ENCODE assay signal across 8 cellular contexts in genomic region chr19:41936416-41936850, GRCh38. TPM values are rescaled to one million over a fixed set of nuclear protein-coding genes. Genes with fewer than 3 reads are reported as not detected.
DNase-seq lines count a peak whose midpoint lies in the region; ATAC-seq lines count a peak whose summit lies in the region.
"Had no signal": no experiment of that assay in that cellular context is flagged by ENCODE, and none has a peak within 500 bp of the region (broad histone marks: within the 10 kb centered on the region; RNA-seq: fewer than 3 reads in every experiment).

No MANE protein-coding gene starts in this region.

- peaks cover 0 to 2% of the 10 kb centered on the region in 2 donors for H3K4me1 ChIP-seq in neuronal stem cell (ENCODE audit: control insufficient read depth in 2 of 2, insufficient read depth in 1 of 2, low read depth in 1 of 2, low read length in 2 of 2)

- no peak overlapping the region for H3K14ac ChIP-seq in neuronal stem cell (ENCODE audit: low read length)

- H3K27ac ChIP-seq in neuronal stem cell (replicated peaks; ENCODE audit: low read length) = no peak overlapping the region
- H3K27ac ChIP-seq: hepatocyte had no signal

- no peaks in the 10 kb centered on the region for H3K36me3 Mint-ChIP-seq in activated CD4-positive, alpha-beta T cell treated with anti-CD3 and anti-CD28 coated beads for 36 hours (ENCODE audit: low read depth)

- ATAC-seq in activated CD4-positive, alpha-beta T cell treated with anti-CD3 and anti-CD28 coated beads for 36 hours = peak; percentile 57

- H3K36me3 ChIP-seq in neuronal stem cell (replicated peaks in 1 of 2; ENCODE audit: control insufficient read depth in 2 of 2, insufficient read depth in 2 of 2, low read length in 2 of 2) = no peaks in the 10 kb centered on the region
- H3K36me3 ChIP-seq: MG63 had no signal

- H3K27ac Mint-ChIP-seq in activated CD4-positive, alpha-beta T cell treated with anti-CD3 and anti-CD28 coated beads for 36 hours = no peak overlapping the region

- peak overlapping the region in 1 of 2 donors; percentile 26 for H3K4me3 ChIP-seq in neuronal stem cell (ENCODE audit: low read length in 2 of 2)
- H3K4me3 ChIP-seq: hepatocyte, MG63 had no signal

- CTCF ChIA-PET in activated CD4-positive, alpha-beta T cell treated with anti-CD3 and anti-CD28 coated beads for 36 hours (lab: Charles Lee) = interaction anchor here (0.6 to 1.0 kb wide), 2 partner anchors 9 to 29 kb away, joined by 4 to 7 read pairs; no protein-coding TSS in a partner anchor

- H3K23ac ChIP-seq in neuronal stem cell (ENCODE audit: low read depth, low read length, poor library complexity) = peak overlapping the region; percentile 14

- peaks cover 2% of the 10 kb centered on the region for H3K27me3 Mint-ChIP-seq in activated CD4-positive, alpha-beta T cell treated with anti-CD3 and anti-CD28 coated beads for 36 hours

- no peak overlapping the region for H4K8ac ChIP-seq in neuronal stem cell (ENCODE audit: low read depth, low read length)

- H3K9me3 ChIP-seq in neuronal stem cell (replicated peaks in 1 of 2; ENCODE audit: control insufficient read depth in 2 of 2, insufficient read depth in 1 of 2, low read depth in 1 of 2, low read length in 2 of 2) = peaks cover 0 to 2% of the 10 kb centered on the region in 2 donors
- H3K9me3 ChIP-seq: MG63 had no signal

- POLR2A ChIA-PET in activated CD4-positive, alpha-beta T cell treated with anti-CD3 and anti-CD28 coated beads for 36 hours (lab: Charles Lee) = interaction anchor here (1.2 kb wide), 1 partner anchor 9 kb away, joined by 6 read pairs; no protein-coding TSS in a partner anchor

- H3K9me3 Mint-ChIP-seq in activated CD4-positive, alpha-beta T cell treated with anti-CD3 and anti-CD28 coated beads for 36 hours (ENCODE audit: low read depth) = no peaks in the 10 kb centered on the region

- no CpG with 5 or more reads among the region's 8 CpGs for WGBS in neuronal stem cell (ENCODE audit: extremely low coverage in 2 of 2, insufficient read length in 2 of 2, insufficient replicate concordance in 1 of 2), 2 donors

- peak overlapping the region; percentile 6 for H2BK15ac ChIP-seq in neuronal stem cell (ENCODE audit: low read length)

- peaks cover 17 to 83% (median 69%) of the 10 kb centered on the region in 3 experiments for H3K27me3 ChIP-seq in neuronal stem cell (ENCODE audit: control insufficient read depth in 3 of 3, insufficient read depth in 3 of 3, low read depth in 1 of 3, low read length in 3 of 3)

- peak; percentile 50 for DNase-seq in activated CD4-positive, alpha-beta T cell treated with anti-CD3 and anti-CD28 coated beads for 36 hours
- DNase-seq in activated CD4-positive, alpha-beta T cell treated with anti-CD3 and anti-CD28 coated beads, Interleukin-2, amount 50 U/mL, for 4 hours = no peak
- peak; percentile 68 for DNase-seq in activated CD8-positive, alpha-beta memory T cell treated with anti-CD3 and anti-CD28 coated beads, Interleukin-2, amount 50 U/mL, for 4 hours
- DNase-seq in neuronal stem cell (ENCODE audit: low spot score) (no peak), NCI-H446 treated with DMSO at 0.1 percent for 48 hours (lab: John Stamatoyannopoulos, UW) (no peak), NCI-H510A treated with DMSO at 0.1 percent for 48 hours (lab: John Stamatoyannopoulos, UW) (no peak)
- DNase-seq: MG63 had no signal

- no peak overlapping the region for H3K18ac ChIP-seq in neuronal stem cell (ENCODE audit: low read length)

- intact Hi-C loops in activated CD4-positive, alpha-beta T cell treated with anti-CD3 and anti-CD28 coated beads for 36 hours (cut with DNase I, micrococcal nuclease) = no loop called here

- no peak overlapping the region for H3K4me3 Mint-ChIP-seq in activated CD4-positive, alpha-beta T cell treated with anti-CD3 and anti-CD28 coated beads for 36 hours

- no peak overlapping the region for H3K9ac ChIP-seq in neuronal stem cell (ENCODE audit: low read depth, low read length, poor library complexity)

- H3K4me1 Mint-ChIP-seq in activated CD4-positive, alpha-beta T cell treated with anti-CD3 and anti-CD28 coated beads for 36 hours = peaks cover 35% of the 10 kb centered on the region

- no peak overlapping the region for H3K4ac ChIP-seq in neuronal stem cell (ENCODE audit: low read length)

- no peaks in the 10 kb centered on the region for H3K79me1 ChIP-seq in neuronal stem cell (ENCODE audit: low read depth, low read length)

- H3K4me2 ChIP-seq in neuronal stem cell (ENCODE audit: insufficient read depth, low read length, poor library complexity, severe bottlenecking) = no peak overlapping the region
- H3K4me2 ChIP-seq: hepatocyte had no signal

- H2BK12ac ChIP-seq in neuronal stem cell (ENCODE audit: low read length) = no peak overlapping the region

- no peak overlapping the region for H2BK5ac ChIP-seq in neuronal stem cell (ENCODE audit: low read length)

- no peak overlapping the region for H2AFZ ChIP-seq in neuronal stem cell (ENCODE audit: low read length)
- H2AFZ ChIP-seq: hepatocyte had no signal

- H4K91ac ChIP-seq in neuronal stem cell (ENCODE audit: low read depth, low read length, poor library complexity) = no peak overlapping the region

- H2BK120ac ChIP-seq in neuronal stem cell (ENCODE audit: low read depth, low read length) = no peak overlapping the region

- peak overlapping the region; percentile 41 for H2AK5ac ChIP-seq in neuronal stem cell (ENCODE audit: low read depth, low read length)

RNA-seq across cellular contexts. Expression of gene ERFL, which starts 8.2 kb away (rescaled TPM):
- total RNA-seq in activated CD4-positive, alpha-beta T cell treated with anti-CD3 and anti-CD28 coated beads for 36 hours = 1 to 10 TPM; 1.7 to 1.9 TPM
- 0.47 TPM for polyA plus RNA-seq in neuronal stem cell (2013, experiment 1 of 2)
- 0.44 TPM for polyA plus RNA-seq in neuronal stem cell (2013, experiment 2 of 2)
- polyA plus RNA-seq: hepatocyte had no signal

RNA-seq across cellular contexts. Expression of gene RABAC1, which starts 22.7 kb away (rescaled TPM):
- 10 to 100 TPM; 35.3 to 49.7 TPM for total RNA-seq in activated CD4-positive, alpha-beta T cell treated with anti-CD3 and anti-CD28 coated beads for 36 hours
- 83.3 TPM for polyA plus RNA-seq in neuronal stem cell (2013, experiment 1 of 2)
- 90.0 TPM for polyA plus RNA-seq in neuronal stem cell (2013, experiment 2 of 2)

RNA-seq across cellular contexts. Expression of gene ARHGEF1, which starts 53.4 kb away (rescaled TPM):
- 100 to 1,000 TPM; 231 to 276 TPM for total RNA-seq in activated CD4-positive, alpha-beta T cell treated with anti-CD3 and anti-CD28 coated beads for 36 hours
- 30.0 TPM for polyA plus RNA-seq in neuronal stem cell (2013, experiment 1 of 2)
- 29.8 TPM for polyA plus RNA-seq in neuronal stem cell (2013, experiment 2 of 2)

RNA-seq across cellular contexts. Expression of gene ATP1A3, which starts 57.6 kb away (rescaled TPM):
- 1 to 10 TPM; 1.8 TPM for total RNA-seq in activated CD4-positive, alpha-beta T cell treated with anti-CD3 and anti-CD28 coated beads for 36 hours
- polyA plus RNA-seq in neuronal stem cell (2013, experiment 1 of 2) = 2.5 TPM
- polyA plus RNA-seq in neuronal stem cell (2013, experiment 2 of 2) = 2.6 TPM

RNA-seq across cellular contexts. Expression of gene CD79A, which starts 59.4 kb away (rescaled TPM):
- 1 to 10 TPM; 4.0 to 4.1 TPM for total RNA-seq in activated CD4-positive, alpha-beta T cell treated with anti-CD3 and anti-CD28 coated beads for 36 hours
- 0.67 TPM for polyA plus RNA-seq in neuronal stem cell (2013, experiment 1 of 2)
- 0.64 TPM for polyA plus RNA-seq in neuronal stem cell (2013, experiment 2 of 2)

Comparison
In these comparisons a context has a peak if more than half of its experiments do, and no peak if none do; other contexts are left out.
1. DNase-seq: peak in activated CD4-positive, alpha-beta T cell treated with anti-CD3 and anti-CD28 coated beads for 36 hours (single experiment) and activated CD8-positive, alpha-beta memory T cell treated with anti-CD3 and anti-CD28 coated beads, Interleukin-2, amount 50 U/mL, for 4 hours (single experiment); none in activated CD4-positive, alpha-beta T cell treated with anti-CD3 and anti-CD28 coated beads, Interleukin-2, amount 50 U/mL, for 4 hours (0 of 2), neuronal stem cell (single experiment), NCI-H446 treated with DMSO at 0.1 percent for 48 hours (single experiment) and NCI-H510A treated with DMSO at 0.1 percent for 48 hours (single experiment).